1 cellular context compared by ENCODE assay signal in genomic region chr15:67178569-67179210, GRCh38.
TF ChIP-seq lines count a peak whose summit lies in the region.

No MANE protein-coding gene starts in this region.

TF ChIP-seq in K562, 482 proteins besides CTCF, POLR2A, EP300 and RAD21 (continued from another document and continues in another):
- TF ChIP-seq, protein P1, sequence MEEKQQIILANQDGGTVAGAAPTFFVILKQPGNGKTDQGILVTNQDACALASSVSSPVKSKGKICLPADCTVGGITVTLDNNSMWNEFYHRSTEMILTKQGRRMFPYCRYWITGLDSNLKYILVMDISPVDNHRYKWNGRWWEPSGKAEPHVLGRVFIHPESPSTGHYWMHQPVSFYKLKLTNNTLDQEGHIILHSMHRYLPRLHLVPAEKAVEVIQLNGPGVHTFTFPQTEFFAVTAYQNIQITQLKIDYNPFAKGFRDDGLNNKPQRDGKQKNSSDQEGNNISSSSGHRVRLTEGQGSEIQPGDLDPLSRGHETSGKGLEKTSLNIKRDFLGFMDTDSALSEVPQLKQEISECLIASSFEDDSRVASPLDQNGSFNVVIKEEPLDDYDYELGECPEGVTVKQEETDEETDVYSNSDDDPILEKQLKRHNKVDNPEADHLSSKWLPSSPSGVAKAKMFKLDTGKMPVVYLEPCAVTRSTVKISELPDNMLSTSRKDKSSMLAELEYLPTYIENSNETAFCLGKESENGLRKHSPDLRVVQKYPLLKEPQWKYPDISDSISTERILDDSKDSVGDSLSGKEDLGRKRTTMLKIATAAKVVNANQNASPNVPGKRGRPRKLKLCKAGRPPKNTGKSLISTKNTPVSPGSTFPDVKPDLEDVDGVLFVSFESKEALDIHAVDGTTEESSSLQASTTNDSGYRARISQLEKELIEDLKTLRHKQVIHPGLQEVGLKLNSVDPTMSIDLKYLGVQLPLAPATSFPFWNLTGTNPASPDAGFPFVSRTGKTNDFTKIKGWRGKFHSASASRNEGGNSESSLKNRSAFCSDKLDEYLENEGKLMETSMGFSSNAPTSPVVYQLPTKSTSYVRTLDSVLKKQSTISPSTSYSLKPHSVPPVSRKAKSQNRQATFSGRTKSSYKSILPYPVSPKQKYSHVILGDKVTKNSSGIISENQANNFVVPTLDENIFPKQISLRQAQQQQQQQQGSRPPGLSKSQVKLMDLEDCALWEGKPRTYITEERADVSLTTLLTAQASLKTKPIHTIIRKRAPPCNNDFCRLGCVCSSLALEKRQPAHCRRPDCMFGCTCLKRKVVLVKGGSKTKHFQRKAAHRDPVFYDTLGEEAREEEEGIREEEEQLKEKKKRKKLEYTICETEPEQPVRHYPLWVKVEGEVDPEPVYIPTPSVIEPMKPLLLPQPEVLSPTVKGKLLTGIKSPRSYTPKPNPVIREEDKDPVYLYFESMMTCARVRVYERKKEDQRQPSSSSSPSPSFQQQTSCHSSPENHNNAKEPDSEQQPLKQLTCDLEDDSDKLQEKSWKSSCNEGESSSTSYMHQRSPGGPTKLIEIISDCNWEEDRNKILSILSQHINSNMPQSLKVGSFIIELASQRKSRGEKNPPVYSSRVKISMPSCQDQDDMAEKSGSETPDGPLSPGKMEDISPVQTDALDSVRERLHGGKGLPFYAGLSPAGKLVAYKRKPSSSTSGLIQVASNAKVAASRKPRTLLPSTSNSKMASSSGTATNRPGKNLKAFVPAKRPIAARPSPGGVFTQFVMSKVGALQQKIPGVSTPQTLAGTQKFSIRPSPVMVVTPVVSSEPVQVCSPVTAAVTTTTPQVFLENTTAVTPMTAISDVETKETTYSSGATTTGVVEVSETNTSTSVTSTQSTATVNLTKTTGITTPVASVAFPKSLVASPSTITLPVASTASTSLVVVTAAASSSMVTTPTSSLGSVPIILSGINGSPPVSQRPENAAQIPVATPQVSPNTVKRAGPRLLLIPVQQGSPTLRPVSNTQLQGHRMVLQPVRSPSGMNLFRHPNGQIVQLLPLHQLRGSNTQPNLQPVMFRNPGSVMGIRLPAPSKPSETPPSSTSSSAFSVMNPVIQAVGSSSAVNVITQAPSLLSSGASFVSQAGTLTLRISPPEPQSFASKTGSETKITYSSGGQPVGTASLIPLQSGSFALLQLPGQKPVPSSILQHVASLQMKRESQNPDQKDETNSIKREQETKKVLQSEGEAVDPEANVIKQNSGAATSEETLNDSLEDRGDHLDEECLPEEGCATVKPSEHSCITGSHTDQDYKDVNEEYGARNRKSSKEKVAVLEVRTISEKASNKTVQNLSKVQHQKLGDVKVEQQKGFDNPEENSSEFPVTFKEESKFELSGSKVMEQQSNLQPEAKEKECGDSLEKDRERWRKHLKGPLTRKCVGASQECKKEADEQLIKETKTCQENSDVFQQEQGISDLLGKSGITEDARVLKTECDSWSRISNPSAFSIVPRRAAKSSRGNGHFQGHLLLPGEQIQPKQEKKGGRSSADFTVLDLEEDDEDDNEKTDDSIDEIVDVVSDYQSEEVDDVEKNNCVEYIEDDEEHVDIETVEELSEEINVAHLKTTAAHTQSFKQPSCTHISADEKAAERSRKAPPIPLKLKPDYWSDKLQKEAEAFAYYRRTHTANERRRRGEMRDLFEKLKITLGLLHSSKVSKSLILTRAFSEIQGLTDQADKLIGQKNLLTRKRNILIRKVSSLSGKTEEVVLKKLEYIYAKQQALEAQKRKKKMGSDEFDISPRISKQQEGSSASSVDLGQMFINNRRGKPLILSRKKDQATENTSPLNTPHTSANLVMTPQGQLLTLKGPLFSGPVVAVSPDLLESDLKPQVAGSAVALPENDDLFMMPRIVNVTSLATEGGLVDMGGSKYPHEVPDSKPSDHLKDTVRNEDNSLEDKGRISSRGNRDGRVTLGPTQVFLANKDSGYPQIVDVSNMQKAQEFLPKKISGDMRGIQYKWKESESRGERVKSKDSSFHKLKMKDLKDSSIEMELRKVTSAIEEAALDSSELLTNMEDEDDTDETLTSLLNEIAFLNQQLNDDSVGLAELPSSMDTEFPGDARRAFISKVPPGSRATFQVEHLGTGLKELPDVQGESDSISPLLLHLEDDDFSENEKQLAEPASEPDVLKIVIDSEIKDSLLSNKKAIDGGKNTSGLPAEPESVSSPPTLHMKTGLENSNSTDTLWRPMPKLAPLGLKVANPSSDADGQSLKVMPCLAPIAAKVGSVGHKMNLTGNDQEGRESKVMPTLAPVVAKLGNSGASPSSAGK (IDR thresholded peaks at IDR 0.05) = peak; percentile 82
- TF ChIP-seq HBP1 (CRISPR knock-in tag; IDR thresholded peaks at IDR 0.05) (no peak), SMAD1 (IDR thresholded peaks at IDR 0.05; ENCODE audit: low read depth, low read length, partially characterized antibody) (no peak), FOS (IDR thresholded peaks at IDR 0.05; ENCODE audit: extremely low read depth, insufficient read length) (no peak), CEBPZ (IDR thresholded peaks at IDR 0.05; ENCODE audit: borderline replicate concordance, low read depth, low read length) (no peak), ESRRB (CRISPR knock-in tag; IDR thresholded peaks at IDR 0.05; ENCODE audit: borderline replicate concordance) (no peak), ZNF318 (IDR thresholded peaks at IDR 0.05; ENCODE audit: borderline replicate concordance in 1 of 2, low read depth in 1 of 2) (no peak), TAL1 (IDR thresholded peaks at IDR 0.05) (peak; percentile 85), ZNF75A (CRISPR knock-in tag; IDR thresholded peaks at IDR 0.05) (no peak), SRSF9 (IDR thresholded peaks at IDR 0.05; ENCODE audit: borderline replicate concordance, low read depth, low read length) (no peak), ZNF282 (CRISPR knock-in tag; IDR thresholded peaks at IDR 0.05) (no peak), TARDBP (IDR thresholded peaks at IDR 0.05) (no peak)
- TF ChIP-seq, protein P2, sequence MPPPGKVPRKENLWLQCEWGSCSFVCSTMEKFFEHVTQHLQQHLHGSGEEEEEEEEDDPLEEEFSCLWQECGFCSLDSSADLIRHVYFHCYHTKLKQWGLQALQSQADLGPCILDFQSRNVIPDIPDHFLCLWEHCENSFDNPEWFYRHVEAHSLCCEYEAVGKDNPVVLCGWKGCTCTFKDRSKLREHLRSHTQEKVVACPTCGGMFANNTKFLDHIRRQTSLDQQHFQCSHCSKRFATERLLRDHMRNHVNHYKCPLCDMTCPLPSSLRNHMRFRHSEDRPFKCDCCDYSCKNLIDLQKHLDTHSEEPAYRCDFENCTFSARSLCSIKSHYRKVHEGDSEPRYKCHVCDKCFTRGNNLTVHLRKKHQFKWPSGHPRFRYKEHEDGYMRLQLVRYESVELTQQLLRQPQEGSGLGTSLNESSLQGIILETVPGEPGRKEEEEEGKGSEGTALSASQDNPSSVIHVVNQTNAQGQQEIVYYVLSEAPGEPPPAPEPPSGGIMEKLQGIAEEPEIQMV (tag; conservative IDR thresholded peaks at IDR 0.05; ENCODE audit: low read depth) = no peak
- TF ChIP-seq, protein P3, sequence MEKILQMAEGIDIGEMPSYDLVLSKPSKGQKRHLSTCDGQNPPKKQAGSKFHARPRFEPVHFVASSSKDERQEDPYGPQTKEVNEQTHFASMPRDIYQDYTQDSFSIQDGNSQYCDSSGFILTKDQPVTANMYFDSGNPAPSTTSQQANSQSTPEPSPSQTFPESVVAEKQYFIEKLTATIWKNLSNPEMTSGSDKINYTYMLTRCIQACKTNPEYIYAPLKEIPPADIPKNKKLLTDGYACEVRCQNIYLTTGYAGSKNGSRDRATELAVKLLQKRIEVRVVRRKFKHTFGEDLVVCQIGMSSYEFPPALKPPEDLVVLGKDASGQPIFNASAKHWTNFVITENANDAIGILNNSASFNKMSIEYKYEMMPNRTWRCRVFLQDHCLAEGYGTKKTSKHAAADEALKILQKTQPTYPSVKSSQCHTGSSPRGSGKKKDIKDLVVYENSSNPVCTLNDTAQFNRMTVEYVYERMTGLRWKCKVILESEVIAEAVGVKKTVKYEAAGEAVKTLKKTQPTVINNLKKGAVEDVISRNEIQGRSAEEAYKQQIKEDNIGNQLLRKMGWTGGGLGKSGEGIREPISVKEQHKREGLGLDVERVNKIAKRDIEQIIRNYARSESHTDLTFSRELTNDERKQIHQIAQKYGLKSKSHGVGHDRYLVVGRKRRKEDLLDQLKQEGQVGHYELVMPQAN (IDR thresholded peaks at IDR 0.05; ENCODE audit: borderline replicate concordance) = no peak
